ENCODE assay signal across 17 cellular contexts in genomic region chr9:128762664-128763449, GRCh38. TPM values are rescaled to one million over a fixed set of nuclear protein-coding genes. Genes with fewer than 3 reads are reported as not detected.
DNase-seq lines count a peak whose midpoint lies in the region; ATAC-seq lines count a peak whose summit lies in the region.
"Had no signal": no experiment of that assay in that cellular context is flagged by ENCODE, and none has a peak within 500 bp of the region (broad histone marks: within the 10 kb centered on the region; RNA-seq: fewer than 3 reads in every experiment).

No MANE protein-coding gene starts in this region.

- no peaks in the 10 kb centered on the region for H3K27me3 Mint-ChIP-seq in effector memory CD8-positive, alpha-beta T cell
- H3K27me3 Mint-ChIP-seq: activated CD8-positive, alpha-beta memory T cell treated with anti-CD3 and anti-CD28 coated beads, Interleukin-2, amount 10 ng/mL, durations not matched to agents 7 days and 5 days had no signal

- H3K27ac Mint-ChIP-seq in effector memory CD8-positive, alpha-beta T cell, result peak overlapping the region; percentile 61 to 71
- H3K27ac Mint-ChIP-seq: activated CD8-positive, alpha-beta memory T cell treated with anti-CD3 and anti-CD28 coated beads, Interleukin-2, amount 10 ng/mL, durations not matched to agents 7 days and 5 days had no signal

- peaks cover 18% of the 10 kb centered on the region for H3K36me3 Mint-ChIP-seq in effector memory CD8-positive, alpha-beta T cell (ENCODE audit: insufficient read depth)
- H3K36me3 Mint-ChIP-seq: activated CD8-positive, alpha-beta memory T cell treated with anti-CD3 and anti-CD28 coated beads, Interleukin-2, amount 10 ng/mL, durations not matched to agents 7 days and 5 days had no signal

- ATAC-seq in left ventricle myocardium superior (peak; percentile 57), left cardiac atrium (no peak)
- no peak for ATAC-seq in effector memory CD8-positive, alpha-beta T cell (replicated peaks)
- ATAC-seq: activated CD8-positive, alpha-beta memory T cell treated with anti-CD3 and anti-CD28 coated beads, Interleukin-2, amount 10 ng/mL, durations not matched to agents 7 days and 5 days had no signal

- DNase-seq in left ventricle myocardium superior (no peak), left cardiac atrium (no peak), myocyte (ENCODE audit: low read depth) (peak; percentile 59), Ammon's horn (ENCODE audit: low spot score) (no peak), OCI-M2 (lab: John Stamatoyannopoulos, UW; ENCODE audit: unreplicated experiment) (no peak), NCI-H2196 treated with DMSO at 0.1 percent for 48 hours (lab: John Stamatoyannopoulos, UW; ENCODE audit: unreplicated experiment) (no peak)
- no peak for DNase-seq in effector memory CD8-positive, alpha-beta T cell
- DNase-seq in stimulated activated CD4-positive, alpha-beta T cell treated with anti-CD3 and anti-CD28 coated beads, Interleukin-2, amount 100 ng/mL, for 24 hours, result no peak
- DNase-seq: activated CD8-positive, alpha-beta memory T cell treated with anti-CD3 and anti-CD28 coated beads, Interleukin-2, amount 10 ng/mL, durations not matched to agents 7 days and 5 days; amniotic stem cell; KBM-7; mesendoderm; NCI-H2029; NCI-H446 treated with DMSO at 0.1 percent for 48 hours; NK-92 treated with Interleukin-12 subunit alpha and Interleukin-12 subunit beta, amount 100 ng/mL, for 24 hours; stimulated activated CD4-positive, alpha-beta T cell treated with anti-CD3 and anti-CD28 coated beads, Interleukin-12 subunit alpha, Interleukin-12 subunit beta, amount 100 ng/mL, for 4 hours had no signal

- no peak overlapping the region for H3K4me3 Mint-ChIP-seq in effector memory CD8-positive, alpha-beta T cell
- H3K4me3 Mint-ChIP-seq: activated CD8-positive, alpha-beta memory T cell treated with anti-CD3 and anti-CD28 coated beads, Interleukin-2, amount 10 ng/mL, durations not matched to agents 7 days and 5 days; nephron had no signal

- intact Hi-C loops in left ventricle myocardium superior (cut with micrococcal nuclease), result no loop called here
- intact Hi-C loops in left cardiac atrium (cut with DNase I), result no loop called here

- no peaks in the 10 kb centered on the region for H3K9me3 Mint-ChIP-seq in effector memory CD8-positive, alpha-beta T cell
- H3K9me3 Mint-ChIP-seq: nephron had no signal

- peaks cover 22 to 29% of the 10 kb centered on the region in 2 donors for H3K4me1 Mint-ChIP-seq in effector memory CD8-positive, alpha-beta T cell (ENCODE audit: low read depth in 2 of 2)
- H3K4me1 Mint-ChIP-seq: activated CD8-positive, alpha-beta memory T cell treated with anti-CD3 and anti-CD28 coated beads, Interleukin-2, amount 10 ng/mL, durations not matched to agents 7 days and 5 days had no signal

RNA-seq across cellular contexts. Expression of gene ZER1, which starts 8.9 kb away (rescaled TPM):
- total RNA-seq in left ventricle myocardium superior (58.5 TPM), left cardiac atrium (10 to 100 TPM; 36.6 to 37.0 TPM), myocyte (47.0 and 54.2 TPM in 2 replicates)
- 42.1 TPM for polyA plus RNA-seq in myocyte (2012)

RNA-seq across cellular contexts. Expression of gene TBC1D13, which starts 24.2 kb away (rescaled TPM):
- 19.9 TPM for total RNA-seq in left ventricle myocardium superior
- total RNA-seq in left cardiac atrium, result 10 to 100 TPM; 15.7 to 16.9 TPM
- total RNA-seq in myocyte, result 30.2 and 42.4 TPM in 2 replicates
- polyA plus RNA-seq in myocyte (2012), result 29.9 TPM

RNA-seq across cellular contexts. Expression of gene ZDHHC12, which starts 38.9 kb away (rescaled TPM):
- total RNA-seq in left ventricle myocardium superior (5.7 TPM), left cardiac atrium (10 to 100 TPM in 1 of 2 donors, 1 to 10 TPM in 1; 8.3 to 13.8 TPM), myocyte (18.9 and 28.7 TPM in 2 replicates)
- 16.2 TPM for polyA plus RNA-seq in myocyte (2012)

RNA-seq across cellular contexts. Expression of gene ENDOG, which starts 55.4 kb away (rescaled TPM):
- total RNA-seq in left ventricle myocardium superior (88.5 TPM), left cardiac atrium (10 to 100 TPM; 58.5 to 61.8 TPM), myocyte (83.0 and 95.6 TPM in 2 replicates)
- polyA plus RNA-seq in myocyte (2012), result 24.3 TPM
